In the genomic region with DNA sequence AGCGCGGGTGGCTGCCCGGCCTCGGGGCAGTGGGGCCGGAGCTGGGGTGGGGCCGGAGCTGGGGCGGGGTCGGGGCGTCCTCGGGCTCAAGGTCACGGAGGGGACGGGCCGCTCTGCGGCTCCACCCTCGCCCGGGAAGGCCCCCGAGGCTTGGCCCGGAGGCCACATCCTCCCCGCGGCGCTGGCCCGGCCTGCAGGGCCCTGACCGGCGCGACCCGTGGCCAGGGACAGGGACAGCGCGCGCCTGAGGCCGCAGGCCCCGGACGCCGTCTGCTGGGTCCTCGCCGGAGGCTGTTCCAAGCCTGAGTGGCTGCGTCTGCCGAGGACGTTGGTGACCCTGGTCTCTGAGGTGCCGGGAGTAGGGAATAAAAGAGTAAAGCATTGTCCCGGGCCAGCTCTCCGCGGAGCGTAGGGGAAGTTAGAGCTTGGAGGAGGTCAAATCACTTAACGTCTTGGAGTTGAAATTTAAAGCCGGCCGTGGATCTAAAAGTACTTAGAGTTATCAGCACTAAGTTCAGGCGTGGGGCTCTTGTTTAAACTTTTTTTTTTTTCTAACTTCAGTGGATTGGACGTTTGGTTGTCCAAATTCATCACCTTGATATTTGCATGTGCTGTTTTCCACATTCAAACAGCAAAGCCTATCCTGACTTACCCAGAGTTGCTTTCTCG, we compare ENCODE assay signal across 1 cellular context.
TF ChIP-seq lines count a peak whose summit lies in the region.

No MANE protein-coding gene starts in this region.

TF ChIP-seq in A549, 52 proteins besides CTCF, POLR2A, EP300 and RAD21 (continued from another document):
- no peak for TF ChIP-seq REST (IDR thresholded peaks at IDR 0.05)
- TF ChIP-seq HOXB5 (CRISPR knock-in tag; IDR thresholded peaks at IDR 0.05) = no peak
- TF ChIP-seq, protein P1, sequence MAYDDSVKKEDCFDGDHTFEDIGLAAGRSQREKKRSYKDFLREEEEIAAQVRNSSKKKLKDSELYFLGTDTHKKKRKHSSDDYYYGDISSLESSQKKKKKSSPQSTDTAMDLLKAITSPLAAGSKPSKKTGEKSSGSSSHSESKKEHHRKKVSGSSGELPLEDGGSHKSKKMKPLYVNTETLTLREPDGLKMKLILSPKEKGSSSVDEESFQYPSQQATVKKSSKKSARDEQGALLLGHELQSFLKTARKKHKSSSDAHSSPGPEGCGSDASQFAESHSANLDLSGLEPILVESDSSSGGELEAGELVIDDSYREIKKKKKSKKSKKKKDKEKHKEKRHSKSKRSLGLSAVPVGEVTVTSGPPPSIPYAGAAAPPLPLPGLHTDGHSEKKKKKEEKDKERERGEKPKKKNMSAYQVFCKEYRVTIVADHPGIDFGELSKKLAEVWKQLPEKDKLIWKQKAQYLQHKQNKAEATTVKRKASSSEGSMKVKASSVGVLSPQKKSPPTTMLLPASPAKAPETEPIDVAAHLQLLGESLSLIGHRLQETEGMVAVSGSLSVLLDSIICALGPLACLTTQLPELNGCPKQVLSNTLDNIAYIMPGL (CRISPR knock-in tag; IDR thresholded peaks at IDR 0.05; ENCODE audit: borderline replicate concordance) = no peak
- no peak for TF ChIP-seq E2F6 (IDR thresholded peaks at IDR 0.05; ENCODE audit: borderline replicate concordance, low read depth)
- TF ChIP-seq MYC (IDR thresholded peaks at IDR 0.05; ENCODE audit: borderline replicate concordance, low read length) = no peak
- TF ChIP-seq ATOH8 (CRISPR knock-in tag; IDR thresholded peaks at IDR 0.05; ENCODE audit: low read depth) = no peak
- TF ChIP-seq FOXS1 (CRISPR knock-in tag; IDR thresholded peaks at IDR 0.05) = no peak
- no peak for TF ChIP-seq SMC3 (IDR thresholded peaks at IDR 0.05)
- 0 out of 2 replicates have a peak, but pooled peaks have one; percentile 34 for TF ChIP-seq ESRRA (IDR thresholded peaks at IDR 0.05; ENCODE audit: borderline replicate concordance, low read length)
- TF ChIP-seq ZSCAN20 (CRISPR knock-in tag; IDR thresholded peaks at IDR 0.05) = no peak
- TF ChIP-seq, protein P2, sequence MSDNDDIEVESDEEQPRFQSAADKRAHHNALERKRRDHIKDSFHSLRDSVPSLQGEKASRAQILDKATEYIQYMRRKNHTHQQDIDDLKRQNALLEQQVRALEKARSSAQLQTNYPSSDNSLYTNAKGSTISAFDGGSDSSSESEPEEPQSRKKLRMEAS (IDR thresholded peaks at IDR 0.05) = no peak; the same call in 1 of the 2 replicates
- no peak for TF ChIP-seq FOSB (CRISPR knock-in tag; IDR thresholded peaks at IDR 0.05)
- no peak for TF ChIP-seq EHMT2 (IDR thresholded peaks at IDR 0.05; ENCODE audit: low read depth)
- TF ChIP-seq CBX8 (IDR thresholded peaks at IDR 0.05) = no peak
- TF ChIP-seq ZFP36 (IDR thresholded peaks at IDR 0.05; ENCODE audit: borderline replicate concordance, partially characterized antibody) = no peak
- no peak for TF ChIP-seq POLR2AphosphoS2 (conservative IDR thresholded peaks at IDR 0.05; ENCODE audit: low read length)
- no peak for TF ChIP-seq CHD2 (IDR thresholded peaks at IDR 0.05; ENCODE audit: low read length, partially characterized antibody)
- TF ChIP-seq TFCP2L1 (CRISPR knock-in tag; IDR thresholded peaks at IDR 0.05) = no peak
- TF ChIP-seq EHF (CRISPR knock-in tag; IDR thresholded peaks at IDR 0.05) = no peak
- no peak for TF ChIP-seq SREBF2 (IDR thresholded peaks at IDR 0.05)
- TF ChIP-seq RNF2 (IDR thresholded peaks at IDR 0.05; ENCODE audit: borderline replicate concordance, low read depth) = no peak
- peak; percentile 45; the same call in 1 of the 2 replicates for TF ChIP-seq PHF8 (IDR thresholded peaks at IDR 0.05; ENCODE audit: borderline replicate concordance, low read depth)
- no peak for TF ChIP-seq ZNF302 (CRISPR knock-in tag; IDR thresholded peaks at IDR 0.05)
- no peak for TF ChIP-seq BHLHE40 (IDR thresholded peaks at IDR 0.05; ENCODE audit: low read depth, low read length)
- no peak for TF ChIP-seq CBX2 (IDR thresholded peaks at IDR 0.05; ENCODE audit: borderline replicate concordance, low read depth)
- no peak for TF ChIP-seq NPAS2 (CRISPR knock-in tag; IDR thresholded peaks at IDR 0.05; ENCODE audit: borderline replicate concordance)
